In the genomic region with DNA sequence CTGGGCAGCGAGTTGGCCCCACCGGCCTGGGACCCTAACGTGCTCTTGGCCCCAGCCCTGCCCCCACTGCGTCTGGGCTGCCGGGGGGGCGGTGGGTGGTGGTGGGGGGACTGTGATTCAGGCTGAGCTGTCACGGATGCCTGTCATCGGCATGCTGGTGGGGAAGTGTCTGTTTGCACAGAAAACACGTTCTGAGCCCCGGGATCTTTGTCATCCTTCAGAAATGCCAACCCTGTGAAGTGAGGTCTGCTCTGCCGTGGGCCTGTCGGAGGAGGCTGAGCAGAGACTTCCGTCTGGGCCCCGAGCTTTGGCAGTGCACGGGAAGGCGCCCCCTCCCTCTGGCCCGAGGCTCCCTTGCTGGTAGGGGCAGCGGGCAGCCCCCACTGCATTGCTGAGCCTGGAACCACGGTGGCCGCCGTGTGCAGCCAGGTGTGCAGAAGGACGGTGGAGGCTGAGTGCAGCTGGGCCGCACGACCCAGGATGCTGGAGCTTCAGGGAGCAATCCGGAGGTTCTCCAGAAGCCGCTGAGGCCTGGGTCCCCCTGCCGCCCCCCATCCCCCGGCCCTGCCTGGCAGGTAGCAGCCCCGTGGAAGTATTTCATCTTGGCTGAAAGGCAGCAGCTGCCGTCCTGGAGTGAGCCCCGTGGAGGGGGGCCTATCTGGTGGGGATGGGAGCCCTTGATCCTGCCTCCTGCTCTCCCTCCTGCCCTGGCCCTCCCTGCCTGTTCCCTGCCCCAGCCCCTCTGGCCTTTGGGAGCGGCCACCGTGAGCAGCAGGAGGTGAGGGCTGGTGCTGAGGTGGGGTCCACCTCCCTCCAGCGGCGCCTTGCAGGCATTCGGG, we compare ENCODE assay signal across 11 cellular contexts. TPM values are rescaled to one million over a fixed set of nuclear protein-coding genes. Genes with fewer than 3 reads are reported as not detected.
DNase-seq lines count a peak whose midpoint lies in the region; ATAC-seq and TF ChIP-seq lines count a peak whose summit lies in the region.
"Had no signal": no experiment of that assay in that cellular context is flagged by ENCODE, and none has a peak within 500 bp of the region (broad histone marks: within the 10 kb centered on the region; RNA-seq: fewer than 3 reads in every experiment).

No MANE protein-coding gene starts in this region.

- H3K9me3 Mint-ChIP-seq in activated T-helper 2 cell treated with anti-CD3 and anti-CD28 coated beads, Interferon-gamma antibody, Interleukin-2, Interleukin-4, amounts not matched to agents 10 μg/mL and 5 μg/mL and 100 μg/mL, durations not matched to agents 14 hours and 24 hours and 36 hours, result no peaks in the 10 kb centered on the region
- H3K9me3 Mint-ChIP-seq: natural killer cell had no signal

- TF ChIP-seq EP300 in gastroesophageal sphincter (IDR thresholded peaks at IDR 0.05), result no peak

- no peak for TF ChIP-seq POLR2A in gastroesophageal sphincter (IDR thresholded peaks at IDR 0.05)
- TF ChIP-seq POLR2A in heart left ventricle (IDR thresholded peaks at IDR 0.05), result no peak

- H3K27ac ChIP-seq in AG04450 (ENCODE audit: low read depth, low read length) (peak overlapping the region; percentile 52), gastroesophageal sphincter (no peak overlapping the region), heart left ventricle (no peak overlapping the region)

- no peaks in the 10 kb centered on the region; the same call in 1 of the 2 replicates for H3K9me3 ChIP-seq in AG04450 (ENCODE audit: control insufficient read depth, insufficient read depth, low read length)
- no peaks in the 10 kb centered on the region for H3K9me3 ChIP-seq in gastroesophageal sphincter
- H3K9me3 ChIP-seq in heart left ventricle, result no peaks in the 10 kb centered on the region

- H3K27me3 ChIP-seq in AG04450 (ENCODE audit: control insufficient read depth, insufficient read depth, low read length) (no peaks in the 10 kb centered on the region), gastroesophageal sphincter (peaks cover 96% of the 10 kb centered on the region), heart left ventricle (peaks cover 19 to 82% (median 38%) of the 10 kb centered on the region in 9 donors)

- no peak for TF ChIP-seq CTCF in AG04450 (IDR thresholded peaks at IDR 0.05; ENCODE audit: low read depth, low read length)
- no peak for TF ChIP-seq CTCF in gastroesophageal sphincter (IDR thresholded peaks at IDR 0.05)
- TF ChIP-seq CTCF in heart left ventricle (IDR thresholded peaks at IDR 0.05), result no peak

- no peak overlapping the region for H3K27ac Mint-ChIP-seq in activated T-helper 2 cell treated with anti-CD3 and anti-CD28 coated beads, Interferon-gamma antibody, Interleukin-2, Interleukin-4, amounts not matched to agents 10 μg/mL and 5 μg/mL and 100 μg/mL, durations not matched to agents 14 hours and 24 hours and 36 hours
- H3K27ac Mint-ChIP-seq: natural killer cell had no signal

- CTCF ChIA-PET in AG04450 (lab: Charles Lee), result interaction anchor here (1.1 kb wide), 1 partner anchor 1167 kb away, joined by 3 read pairs; no protein-coding TSS in a partner anchor

- H3K4me1 ChIP-seq in gastroesophageal sphincter, result no peaks in the 10 kb centered on the region
- no peaks in the 10 kb centered on the region for H3K4me1 ChIP-seq in heart left ventricle

- POLR2A ChIA-PET in AG04450 (lab: Yijun Ruan, JAX), result no interaction called here

- no peaks in the 10 kb centered on the region for H3K36me3 ChIP-seq in gastroesophageal sphincter
- no peaks in the 10 kb centered on the region for H3K36me3 ChIP-seq in heart left ventricle

- H3K4me3 Mint-ChIP-seq in activated T-helper 2 cell treated with anti-CD3 and anti-CD28 coated beads, Interferon-gamma antibody, Interleukin-2, Interleukin-4, amounts not matched to agents 10 μg/mL and 5 μg/mL and 100 μg/mL, durations not matched to agents 14 hours and 24 hours and 36 hours (ENCODE audit: low read depth), result no peak overlapping the region
- H3K4me3 Mint-ChIP-seq: natural killer cell had no signal

- H3K4me1 Mint-ChIP-seq in activated T-helper 2 cell treated with anti-CD3 and anti-CD28 coated beads, Interferon-gamma antibody, Interleukin-2, Interleukin-4, amounts not matched to agents 10 μg/mL and 5 μg/mL and 100 μg/mL, durations not matched to agents 14 hours and 24 hours and 36 hours (ENCODE audit: low read depth), result no peaks in the 10 kb centered on the region

- no CpG with 5 or more reads among the region's 36 CpGs for WGBS in gastroesophageal sphincter (ENCODE audit: low coverage in 1 of 2), 2 donors
- 22 to 30% (median 26%) methylated on average over 3 to 36 of the region's 36 CpGs for WGBS in heart left ventricle, 4 donors

- H3K27me3 Mint-ChIP-seq in activated T-helper 2 cell treated with anti-CD3 and anti-CD28 coated beads, Interferon-gamma antibody, Interleukin-2, Interleukin-4, amounts not matched to agents 10 μg/mL and 5 μg/mL and 100 μg/mL, durations not matched to agents 14 hours and 24 hours and 36 hours (ENCODE audit: low read depth), result no peaks in the 10 kb centered on the region

- H3K36me3 Mint-ChIP-seq in activated T-helper 2 cell treated with anti-CD3 and anti-CD28 coated beads, Interferon-gamma antibody, Interleukin-2, Interleukin-4, amounts not matched to agents 10 μg/mL and 5 μg/mL and 100 μg/mL, durations not matched to agents 14 hours and 24 hours and 36 hours (ENCODE audit: low read depth), result no peaks in the 10 kb centered on the region
- H3K36me3 Mint-ChIP-seq: natural killer cell had no signal

- intact Hi-C loops in heart left ventricle (cut with DNase I), result no loop called here
- intact Hi-C loops in activated T-helper 2 cell treated with anti-CD3 and anti-CD28 coated beads, Interferon-gamma antibody, Interleukin-2, Interleukin-4, amounts not matched to agents 10 μg/mL and 5 μg/mL and 100 μg/mL, durations not matched to agents 14 hours and 24 hours and 36 hours (cut with micrococcal nuclease), result no loop called here

- DNase-seq in AG04450 (ENCODE audit: low read depth, low spot score), result peak; percentile 48
- peak; percentile 92 for DNase-seq in HK-2 (ENCODE audit: unreplicated experiment)
- DNase-seq in amniotic epithelial cell (ENCODE audit: low read depth), result peak; percentile 60
- DNase-seq in iris pigment epithelial cell (ENCODE audit: low read depth), result peak; percentile 80
- no peak for DNase-seq in heart left ventricle
- DNase-seq in T-helper 9 cell, result no peak
- DNase-seq in activated T-helper 2 cell treated with anti-CD3 and anti-CD28 coated beads, Interferon-gamma antibody, Interleukin-2, Interleukin-4, amounts not matched to agents 10 μg/mL and 5 μg/mL and 100 μg/mL, durations not matched to agents 14 hours and 24 hours and 36 hours (ENCODE audit: low spot score), result no peak
- DNase-seq: activated naive CD4-positive, alpha-beta T cell treated with Interleukin-2 at 50 U/mL for 16 hours; natural killer cell; NCI-H526 had no signal

- ATAC-seq in gastroesophageal sphincter, result no peak
- no peak for ATAC-seq in heart left ventricle
- ATAC-seq: natural killer cell had no signal

- H3K4me3 ChIP-seq in AG04450 (ENCODE audit: low read depth, low read length) (no peak overlapping the region), gastroesophageal sphincter (no peak overlapping the region), heart left ventricle (no peak overlapping the region)

RNA-seq across cellular contexts. Expression of gene PLCH2, which starts 24.1 kb away (rescaled TPM):
- 0.05 and 0.06 TPM in 2 replicates for polyA plus RNA-seq in AG04450 (2011; rRNA removed)
- 0.05 and 0.13 TPM in 2 replicates for polyA minus RNA-seq in AG04450 (2011; rRNA and poly(A)+ RNA removed)
- under 1 TPM; under 0.01 to 0.72 (median 0.15) TPM for total RNA-seq in gastroesophageal sphincter
- 1 to 10 TPM in 2 of 9 donors, under 1 TPM in 3, not detected in 4; 0.05 to 1.0 (median 0.36) TPM for total RNA-seq in heart left ventricle
- polyA plus RNA-seq in heart left ventricle, result under 1 TPM; 0.04 to 0.08 TPM
- 2.6 and 2.8 TPM in 2 replicates for total RNA-seq in activated T-helper 2 cell treated with anti-CD3 and anti-CD28 coated beads, Interferon-gamma antibody, Interleukin-2, Interleukin-4, amounts not matched to agents 10 μg/mL and 5 μg/mL and 100 μg/mL, durations not matched to agents 14 hours and 24 hours and 36 hours

RNA-seq across cellular contexts. Expression of gene PEX10, which starts 39.6 kb away (rescaled TPM):
- 11.9 and 14.4 TPM in 2 replicates for polyA plus RNA-seq in AG04450 (2011; rRNA removed)
- polyA minus RNA-seq in AG04450 (2011; rRNA and poly(A)+ RNA removed), result 9.0 and 9.1 TPM in 2 replicates
- 10 to 100 TPM; 18.2 to 30.0 (median 21.6) TPM for total RNA-seq in gastroesophageal sphincter
- total RNA-seq in heart left ventricle, result 10 to 100 TPM; 17.2 to 26.5 (median 18.9) TPM
- 10 to 100 TPM; 14.7 to 18.6 TPM for polyA plus RNA-seq in heart left ventricle
- total RNA-seq in activated T-helper 2 cell treated with anti-CD3 and anti-CD28 coated beads, Interferon-gamma antibody, Interleukin-2, Interleukin-4, amounts not matched to agents 10 μg/mL and 5 μg/mL and 100 μg/mL, durations not matched to agents 14 hours and 24 hours and 36 hours, result 17.6 and 18.2 TPM in 2 replicates

Comparison
In these comparisons a context has a peak if more than half of its experiments do, and no peak if none do; other contexts are left out.
1. DNase-seq: peak in AG04450 (single experiment), HK-2 (single experiment), amniotic epithelial cell (single experiment) and iris pigment epithelial cell (single experiment); none in heart left ventricle (0 of 5), T-helper 9 cell (single experiment) and activated T-helper 2 cell treated with anti-CD3 and anti-CD28 coated beads, Interferon-gamma antibody, Interleukin-2, Interleukin-4, amounts not matched to agents 10 μg/mL and 5 μg/mL and 100 μg/mL, durations not matched to agents 14 hours and 24 hours and 36 hours (single experiment).